Comparison of ENCODE assay signal across 14 cellular contexts in genomic region chr1:94903318-94904009, GRCh38. TPM values are rescaled to one million over a fixed set of nuclear protein-coding genes. Genes with fewer than 3 reads are reported as not detected.
DNase-seq lines count a peak whose midpoint lies in the region; ATAC-seq and TF ChIP-seq lines count a peak whose summit lies in the region.
"Had no signal": no experiment of that assay in that cellular context is flagged by ENCODE, and none has a peak within 500 bp of the region (broad histone marks: within the 10 kb centered on the region; RNA-seq: fewer than 3 reads in every experiment).

No MANE protein-coding gene starts in this region.

- TF ChIP-seq POLR2A in esophagus muscularis mucosa (IDR thresholded peaks at IDR 0.05; ENCODE audit: low read depth) = no peak

- no peaks in the 10 kb centered on the region for H3K9me3 ChIP-seq in esophagus muscularis mucosa

- H3K4me1 ChIP-seq in esophagus muscularis mucosa = peaks cover 0 to 97% (median 91%) of the 10 kb centered on the region in 4 donors

- TF ChIP-seq CTCF in esophagus muscularis mucosa (IDR thresholded peaks at IDR 0.05) (no peak), omental fat pad (IDR thresholded peaks at IDR 0.05) (no peak)

- ATAC-seq in omental fat pad (ENCODE audit: low FRiP score) (peak; percentile 37), GM21825 (IDR thresholded peaks at IDR 0.05; ENCODE audit: unreplicated experiment) (no peak), GM21717 (IDR thresholded peaks at IDR 0.05; ENCODE audit: unreplicated experiment) (no peak), GM18498 (IDR thresholded peaks at IDR 0.05; ENCODE audit: unreplicated experiment) (no peak)
- ATAC-seq: activated naive CD8-positive, alpha-beta T cell treated with anti-CD3 and anti-CD28 coated beads, Interleukin-2, amount 50 U/mL, for 24 hours had no signal

- no peaks in the 10 kb centered on the region for H3K27me3 ChIP-seq in esophagus muscularis mucosa

- DNase-seq in EL = peak; percentile 36
- peak; percentile 22 for DNase-seq in NCI-H226
- DNase-seq in esophagus muscularis mucosa (ENCODE audit: extremely low spot score) = no peak
- no peak for DNase-seq in omental fat pad (ENCODE audit: low spot score)
- no peak for DNase-seq in NCI-H446 (lab: John Stamatoyannopoulos, UW)
- DNase-seq: activated CD4-positive, alpha-beta T cell treated with anti-CD3 and anti-CD28 coated beads, Interleukin-2, amount 10 ng/mL, durations not matched to agents 24 days and 14 days; activated naive CD8-positive, alpha-beta T cell treated with anti-CD3 and anti-CD28 coated beads, Interleukin-2, amount 50 U/mL, for 24 hours; hippocampal formation; KBM-7; NCI-H1694 treated with DMSO at 0.1 percent for 48 hours; NCI-H526 treated with DMSO at 0.1 percent for 48 hours had no signal

- peaks cover 0 to 46% (median 17%) of the 10 kb centered on the region in 4 donors for H3K36me3 ChIP-seq in esophagus muscularis mucosa

- WGBS in esophagus muscularis mucosa = 78% methylated on average over 7 of the region's 7 CpGs

- intact Hi-C loops in esophagus muscularis mucosa (cut with DNase I) = no loop called here

- H3K4me3 ChIP-seq in esophagus muscularis mucosa = no peak overlapping the region

- TF ChIP-seq EP300 in esophagus muscularis mucosa (IDR thresholded peaks at IDR 0.05) = no peak

- H3K27ac ChIP-seq in esophagus muscularis mucosa (replicated peaks in 1 of 4) = peak overlapping the region; percentile 25 to 48 (median 29)

RNA-seq across cellular contexts. Expression of gene CNN3, which starts 23.4 kb away (rescaled TPM):
- total RNA-seq in esophagus muscularis mucosa (100 to 1,000 TPM; 140 to 268 (median 194) TPM), omental fat pad (100 to 1,000 TPM; 148 to 216 (median 175) TPM)

Comparison
In these comparisons a context has a peak if more than half of its experiments do, and no peak if none do; other contexts are left out.
1. DNase-seq: peak in EL (single experiment) and NCI-H226 (single experiment); none in esophagus muscularis mucosa (single experiment), omental fat pad (single experiment) and NCI-H446 (0 of 2).